Comparison of ENCODE assay signal across 8 cellular contexts in the genomic region with DNA sequence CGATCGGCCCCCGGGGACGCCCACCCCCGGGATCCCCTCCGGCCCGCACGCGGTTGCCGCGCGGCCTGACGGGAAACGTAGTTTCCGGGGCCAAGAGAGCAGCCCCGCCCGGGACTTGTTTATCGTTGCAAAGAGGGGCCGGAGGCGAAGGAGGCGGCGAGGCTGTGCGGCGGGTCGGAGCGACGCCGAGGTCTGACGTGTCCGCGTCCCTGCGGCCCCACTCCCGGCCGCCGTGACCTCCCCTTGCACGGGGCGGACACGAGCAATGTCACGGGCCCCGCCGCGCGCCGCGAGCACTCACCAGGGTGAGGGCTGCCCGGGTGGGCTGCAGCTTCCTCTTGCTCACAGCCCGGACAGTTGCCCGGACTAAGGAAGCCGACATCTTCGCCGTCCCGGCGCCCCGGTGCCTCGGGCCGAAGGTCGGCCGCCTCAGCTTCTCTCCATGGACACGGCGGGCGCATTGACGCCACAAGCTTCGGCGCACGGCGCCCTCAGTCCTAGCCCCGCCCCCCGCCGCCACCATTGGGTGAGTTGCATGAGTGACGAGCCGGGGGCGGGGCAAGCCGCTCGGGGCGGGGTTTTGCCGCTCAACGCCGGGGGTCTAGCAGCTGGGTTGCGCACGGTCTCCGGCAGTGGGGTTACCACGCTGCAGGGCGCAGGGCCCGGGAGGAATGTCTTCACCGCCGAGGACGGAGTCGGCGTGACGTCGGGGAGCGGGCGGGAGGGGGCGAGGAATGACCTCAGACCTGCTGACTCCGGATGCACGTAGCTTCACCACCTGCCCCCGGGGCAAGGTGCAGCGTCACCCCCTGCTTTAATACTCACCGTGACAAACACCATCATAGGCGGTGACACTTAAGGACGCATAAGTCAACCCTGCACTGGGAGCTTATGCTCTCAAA. TPM values are rescaled to one million over a fixed set of nuclear protein-coding genes. Genes with fewer than 3 reads are reported as not detected.
DNase-seq lines count a peak whose midpoint lies in the region; ATAC-seq and TF ChIP-seq lines count a peak whose summit lies in the region.

A gene (minus strand): TSS at position 462 of the 902 bp plus-strand sequence. CDS start 80 bp downstream, at position 382.

- intact Hi-C loops in activated T-helper 2 cell treated with anti-CD3 and anti-CD28 coated beads, Interferon-gamma antibody, Interleukin-2, Interleukin-4, amounts not matched to agents 10 μg/mL and 5 μg/mL and 100 μg/mL, durations not matched to agents 14 hours and 24 hours and 36 hours (cut with micrococcal nuclease), result loop anchor here (1.0 to 2.0 kb wide), 5 partner anchors 20 to 540 kb away; a partner anchor contains a TSS
- intact Hi-C loops in natural killer cell (cut with micrococcal nuclease), result loop anchor here (1.0 to 10.0 kb wide), 4 partner anchors 55 to 342 kb away; a partner anchor contains a TSS

- no peak for TF ChIP-seq CTCF in LNCaP clone FGC (IDR thresholded peaks at IDR 0.05; ENCODE audit: control insufficient read depth, extremely low read depth, insufficient read depth)
- TF ChIP-seq CTCF in fibroblast of mammary gland (conservative IDR thresholded peaks at IDR 0.05; ENCODE audit: control insufficient read depth, insufficient read depth, low read depth, low read length), result no peak
- no peak for TF ChIP-seq CTCF in natural killer cell (IDR thresholded peaks at IDR 0.05)

- H3K4me1 Mint-ChIP-seq in activated T-helper 2 cell treated with anti-CD3 and anti-CD28 coated beads, Interferon-gamma antibody, Interleukin-2, Interleukin-4, amounts not matched to agents 10 μg/mL and 5 μg/mL and 100 μg/mL, durations not matched to agents 14 hours and 24 hours and 36 hours (ENCODE audit: low read depth), result peaks cover 36% of the 10 kb centered on the region
- peaks cover 34 to 38% of the 10 kb centered on the region in 2 donors for H3K4me1 Mint-ChIP-seq in natural killer cell

- H3K9me3 Mint-ChIP-seq in activated T-helper 2 cell treated with anti-CD3 and anti-CD28 coated beads, Interferon-gamma antibody, Interleukin-2, Interleukin-4, amounts not matched to agents 10 μg/mL and 5 μg/mL and 100 μg/mL, durations not matched to agents 14 hours and 24 hours and 36 hours, result no peaks in the 10 kb centered on the region
- H3K9me3 Mint-ChIP-seq in natural killer cell, result no peaks in the 10 kb centered on the region

- peak; percentile 83 to 95 (median 84) for ATAC-seq in natural killer cell

- H3K4me3 Mint-ChIP-seq in activated T-helper 2 cell treated with anti-CD3 and anti-CD28 coated beads, Interferon-gamma antibody, Interleukin-2, Interleukin-4, amounts not matched to agents 10 μg/mL and 5 μg/mL and 100 μg/mL, durations not matched to agents 14 hours and 24 hours and 36 hours (ENCODE audit: low read depth), result peak within 1 kb of the TSS; percentile 95
- H3K4me3 Mint-ChIP-seq in natural killer cell, result peak within 1 kb of the TSS; percentile 93

- H3K27me3 Mint-ChIP-seq in activated T-helper 2 cell treated with anti-CD3 and anti-CD28 coated beads, Interferon-gamma antibody, Interleukin-2, Interleukin-4, amounts not matched to agents 10 μg/mL and 5 μg/mL and 100 μg/mL, durations not matched to agents 14 hours and 24 hours and 36 hours (ENCODE audit: low read depth), result no peaks in the 10 kb centered on the region
- no peaks in the 10 kb centered on the region for H3K27me3 Mint-ChIP-seq in natural killer cell (ENCODE audit: low read depth in 2 of 2)

- H3K36me3 Mint-ChIP-seq in activated T-helper 2 cell treated with anti-CD3 and anti-CD28 coated beads, Interferon-gamma antibody, Interleukin-2, Interleukin-4, amounts not matched to agents 10 μg/mL and 5 μg/mL and 100 μg/mL, durations not matched to agents 14 hours and 24 hours and 36 hours (ENCODE audit: low read depth), result peaks cover 37% of the 10 kb centered on the region
- no peaks in the 10 kb centered on the region for H3K36me3 Mint-ChIP-seq in natural killer cell

- DNase-seq in EL, result peak; percentile 95
- peak; percentile 85 for DNase-seq in H4 (ENCODE audit: low spot score)
- DNase-seq in LNCaP clone FGC (ENCODE audit: low read depth), result peak; percentile 56
- DNase-seq in RPMI8226, result peak; percentile 93
- DNase-seq in activated T-helper 2 cell treated with anti-CD3 and anti-CD28 coated beads, Interferon-gamma antibody, Interleukin-2, Interleukin-4, amounts not matched to agents 10 μg/mL and 5 μg/mL and 100 μg/mL, durations not matched to agents 14 hours and 24 hours and 36 hours (ENCODE audit: low spot score), result peak; percentile 92
- peak; percentile 84 for DNase-seq in fibroblast of mammary gland (ENCODE audit: low read depth)
- peak; percentile 99 for DNase-seq in natural killer cell
- peak; percentile 97 for DNase-seq in stimulated activated naive CD4-positive, alpha-beta T cell treated with Interleukin-2 at 50 U/mL for 16 hours (lab: John Stamatoyannopoulos, UW)

- H3K4me3 ChIP-seq in LNCaP clone FGC (ENCODE audit: low read depth, low read length) (peak within 1 kb of the TSS; percentile 76), fibroblast of mammary gland (ENCODE audit: control insufficient read depth, low read depth, low read length) (peak within 1 kb of the TSS; percentile 94)

- peak within 1 kb of the TSS; percentile 99 for H3K27ac Mint-ChIP-seq in activated T-helper 2 cell treated with anti-CD3 and anti-CD28 coated beads, Interferon-gamma antibody, Interleukin-2, Interleukin-4, amounts not matched to agents 10 μg/mL and 5 μg/mL and 100 μg/mL, durations not matched to agents 14 hours and 24 hours and 36 hours
- peak within 1 kb of the TSS; percentile 95 to 98 for H3K27ac Mint-ChIP-seq in natural killer cell

RNA-seq across cellular contexts. Expression of the gene that starts here (rescaled TPM):
- 48.1 and 54.7 TPM in 2 replicates for total RNA-seq in H4 (2014; rRNA removed; shearing (Covaris generic))
- total RNA-seq in activated T-helper 2 cell treated with anti-CD3 and anti-CD28 coated beads, Interferon-gamma antibody, Interleukin-2, Interleukin-4, amounts not matched to agents 10 μg/mL and 5 μg/mL and 100 μg/mL, durations not matched to agents 14 hours and 24 hours and 36 hours, result 28.5 and 28.9 TPM in 2 replicates
- total RNA-seq in natural killer cell, result 10 to 100 TPM; 57.3 to 67.6 (median 63.4) TPM

Comparison
In these comparisons a context has a peak if more than half of its experiments do, and no peak if none do; other contexts are left out.
1. Peak in every context shown above with its lines: DNase-seq, ATAC-seq and H3K4me3 ChIP-seq.